ENCODE assay signal across 1 cellular context in genomic region chr9:122131401-122131921, GRCh38.
TF ChIP-seq lines count a peak whose summit lies in the region.

No MANE protein-coding gene starts in this region.

TF ChIP-seq in HepG2, 621 proteins besides CTCF, POLR2A, EP300 and RAD21:
- TF ChIP-seq ZNF407 (CRISPR knock-in tag; IDR thresholded peaks at IDR 0.05; ENCODE audit: not compliant biosample characterization) (no peak), ZFP36L2 (CRISPR knock-in tag; IDR thresholded peaks at IDR 0.05) (no peak), RFX1 (IDR thresholded peaks at IDR 0.05) (peak; percentile 24; the same call in 1 of the 2 replicates)
